16 cellular contexts compared by ENCODE assay signal in the genomic region with DNA sequence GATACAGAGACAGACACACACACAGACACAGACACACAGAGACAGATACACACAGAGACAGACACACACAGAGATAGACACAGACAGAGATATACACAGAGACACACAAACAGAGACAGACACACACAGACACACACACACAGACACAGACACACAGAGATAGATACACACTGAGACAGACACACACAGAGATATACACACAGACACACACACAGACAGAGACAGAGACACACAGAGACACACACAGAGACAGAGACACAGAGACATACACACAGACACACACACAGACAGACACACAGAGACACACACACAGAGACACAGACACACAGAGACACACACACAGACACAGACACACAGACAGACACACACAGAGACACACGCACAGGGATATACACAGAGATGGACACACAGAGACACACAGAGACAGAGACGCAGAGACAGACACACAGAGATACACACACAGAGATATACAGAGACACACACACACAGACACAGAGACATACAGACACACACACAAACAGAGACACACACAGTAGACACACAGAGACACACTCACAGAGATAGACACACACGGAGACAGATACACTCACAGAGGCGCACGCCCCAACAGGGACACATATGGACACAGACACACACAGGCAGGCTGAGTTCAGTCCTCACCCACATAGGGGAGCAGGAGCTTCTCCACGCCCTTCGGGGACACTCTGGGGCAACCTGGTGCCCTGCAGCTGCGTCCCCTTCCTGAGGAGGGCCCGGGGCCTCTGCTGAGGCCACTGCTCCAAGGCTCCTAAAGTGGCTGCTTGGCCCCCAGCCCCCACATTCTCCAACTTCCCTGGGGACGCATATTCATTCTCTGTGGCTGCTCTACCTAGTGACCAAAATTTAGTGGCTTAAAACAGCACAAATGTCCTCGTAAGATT.
"Had no signal": no experiment of that assay in that cellular context is flagged by ENCODE, and none has a peak within 500 bp of the region (broad histone marks: within the 10 kb centered on the region; RNA-seq: fewer than 3 reads in every experiment).

No MANE protein-coding gene starts in this region.

- H2AFZ ChIP-seq: hepatocyte had no signal

- H3K4me3 Mint-ChIP-seq: activated CD4-positive, alpha-beta memory T cell treated with anti-CD3 and anti-CD28 coated beads, Interleukin-2, amount 10 ng/mL, durations not matched to agents 7 days and 5 days; activated T-helper 17 cell treated with anti-CD3 and anti-CD28 coated beads, Interleukin-2, amount 50 U/mL, for 72 hours; stimulated activated naive CD8-positive, alpha-beta T cell treated with anti-CD3 and anti-CD28 coated beads, Interleukin-15, Interleukin-2, amounts not matched to agents 100 ng/mL and 50 ng/mL, for 24 hours; T-cell had no signal

- H3K27me3 ChIP-seq: hepatocyte had no signal

- ATAC-seq: activated T-helper 17 cell treated with anti-CD3 and anti-CD28 coated beads, Interleukin-2, amount 50 U/mL, for 72 hours; psoas muscle; T-cell had no signal

- H3K4me1 Mint-ChIP-seq: activated T-helper 17 cell treated with anti-CD3 and anti-CD28 coated beads, Interleukin-2, amount 50 U/mL, for 72 hours had no signal

- H3K27ac Mint-ChIP-seq: activated CD4-positive, alpha-beta memory T cell treated with anti-CD3 and anti-CD28 coated beads, Interleukin-2, amount 10 ng/mL, durations not matched to agents 7 days and 5 days; activated T-helper 17 cell treated with anti-CD3 and anti-CD28 coated beads, Interleukin-2, amount 50 U/mL, for 72 hours; stimulated activated naive CD8-positive, alpha-beta T cell treated with anti-CD3 and anti-CD28 coated beads, Interleukin-15, Interleukin-2, amounts not matched to agents 100 ng/mL and 50 ng/mL, for 24 hours; T-cell had no signal

- H3K9me3 Mint-ChIP-seq: activated CD4-positive, alpha-beta memory T cell treated with anti-CD3 and anti-CD28 coated beads, Interleukin-2, amount 10 ng/mL, durations not matched to agents 7 days and 5 days; activated T-helper 17 cell treated with anti-CD3 and anti-CD28 coated beads, Interleukin-2, amount 50 U/mL, for 72 hours; stimulated activated naive CD8-positive, alpha-beta T cell treated with anti-CD3 and anti-CD28 coated beads, Interleukin-15, Interleukin-2, amounts not matched to agents 100 ng/mL and 50 ng/mL, for 24 hours; T-cell had no signal

- H3K4me2 ChIP-seq: hepatocyte had no signal

- H3K4me3 ChIP-seq: body of pancreas, hepatocyte, psoas muscle had no signal

- H3K4me1 ChIP-seq: psoas muscle had no signal

- H3K27me3 Mint-ChIP-seq: activated T-helper 17 cell treated with anti-CD3 and anti-CD28 coated beads, Interleukin-2, amount 50 U/mL, for 72 hours; stimulated activated naive CD8-positive, alpha-beta T cell treated with anti-CD3 and anti-CD28 coated beads, Interleukin-15, Interleukin-2, amounts not matched to agents 100 ng/mL and 50 ng/mL, for 24 hours had no signal

- H3K9me3 ChIP-seq: body of pancreas, psoas muscle had no signal

- H3K79me2 ChIP-seq: hepatocyte had no signal

- H3K27ac ChIP-seq: body of pancreas, epithelial cell of prostate, hepatocyte, psoas muscle had no signal

- H3K36me3 Mint-ChIP-seq: T-cell had no signal

- DNase-seq: activated CD4-positive, alpha-beta memory T cell treated with anti-CD3 and anti-CD28 coated beads, Interleukin-2, amount 10 ng/mL, durations not matched to agents 7 days and 5 days; activated CD4-positive, alpha-beta T cell treated with anti-CD3 and anti-CD28 coated beads for 48 hours; activated CD4-positive, CD25-positive, alpha-beta regulatory T cell; activated naive CD4-positive, alpha-beta T cell; activated T-cell treated with anti-CD3 and anti-CD28 coated beads, Interleukin-2, amount 50 U/mL, for 1 hour; foreskin keratinocyte; midbrain; psoas muscle; right cardiac atrium; T-cell; trophoblast cell had no signal
